Comparison of ENCODE assay signal across 12 cellular contexts in genomic region chr3:152365766-152366593, GRCh38.
DNase-seq lines count a peak whose midpoint lies in the region; ATAC-seq, FAIRE-seq and TF ChIP-seq lines count a peak whose summit lies in the region.
"Had no signal": no experiment of that assay in that cellular context is flagged by ENCODE, and none has a peak within 500 bp of the region (broad histone marks: within the 10 kb centered on the region; RNA-seq: fewer than 3 reads in every experiment).

No MANE protein-coding gene starts in this region.

- H3K36me3 ChIP-seq in A673 (ENCODE audit: insufficient read depth, low read length, poor library complexity, severe bottlenecking): no peaks in the 10 kb centered on the region
- H3K36me3 ChIP-seq in gastroesophageal sphincter: no peaks in the 10 kb centered on the region
- H3K36me3 ChIP-seq: SJCRH30 had no signal

- H3K27ac ChIP-seq in A673 (ENCODE audit: low read depth, low read length, poor library complexity, severe bottlenecking): no peak overlapping the region
- peak overlapping the region; percentile 32 to 51 (median 50) for H3K27ac ChIP-seq in gastroesophageal sphincter
- H3K27ac ChIP-seq: SJCRH30 had no signal

- TF ChIP-seq POLR2A in H54 (IDR thresholded peaks at IDR 0.05; ENCODE audit: low read depth, low read length) (no peak), gastroesophageal sphincter (IDR thresholded peaks at IDR 0.05) (no peak)

- H3K9me3 ChIP-seq in A673 (ENCODE audit: low read depth, low read length, poor library complexity, severe bottlenecking): no peaks in the 10 kb centered on the region
- H3K9me3 ChIP-seq in gastroesophageal sphincter: no peaks in the 10 kb centered on the region
- H3K9me3 ChIP-seq: SJCRH30 had no signal

- BruUV-seq in A673 (replicated peaks; lab: Mats Ljungman, UMichigan): no TSS peak

- CTCF ChIA-PET in A673 (lab: Charles Lee): no interaction called here

- ATAC-seq in SK-N-SH treated with all-trans-retinoic acid at 6 μM for 48 hours (peak; percentile 92), gastroesophageal sphincter (peak; percentile 74), GM18520 (IDR thresholded peaks at IDR 0.05; ENCODE audit: unreplicated experiment) (no peak), GM19351 (IDR thresholded peaks at IDR 0.05; ENCODE audit: unreplicated experiment) (no peak)

- no peaks in the 10 kb centered on the region for H3K4me1 ChIP-seq in A673 (ENCODE audit: insufficient read depth, low read length, poor library complexity, severe bottlenecking)
- peaks cover 18 to 81% (median 20%) of the 10 kb centered on the region in 3 donors for H3K4me1 ChIP-seq in gastroesophageal sphincter
- H3K4me1 ChIP-seq: SJCRH30 had no signal

- H3K4me3 ChIP-seq in A673 (ENCODE audit: low read depth, low read length, poor library complexity, severe bottlenecking) (no peak overlapping the region), gastroesophageal sphincter (no peak overlapping the region)
- H3K4me3 ChIP-seq: SJCRH30 had no signal

- peak; percentile 61 for DNase-seq in A673 (ENCODE audit: low spot score)
- DNase-seq in H54 (ENCODE audit: insufficient read length, low spot score): no peak
- no peak for DNase-seq in islet precursor cell
- DNase-seq in NCI-H146 (lab: John Stamatoyannopoulos, UW): no peak
- DNase-seq: activated CD4-positive, alpha-beta T cell treated with anti-CD3 and anti-CD28 coated beads for 48 hours; NCI-H2227 treated with DMSO at 0.1 percent for 48 hours; stimulated activated CD4-positive, alpha-beta T cell treated with anti-CD3 and anti-CD28 coated beads, Interleukin-2, amount 100 ng/mL, for 48 hours had no signal

- WGBS in gastroesophageal sphincter (ENCODE audit: low coverage in 1 of 2), 2 donors: 23 to 30% methylated on average over 4 of the region's 4 CpGs

- no peaks in the 10 kb centered on the region for H3K27me3 ChIP-seq in A673 (replicated peaks; ENCODE audit: insufficient read depth, low read depth, low read length, poor library complexity)
- H3K27me3 ChIP-seq in gastroesophageal sphincter: no peaks in the 10 kb centered on the region
- H3K27me3 ChIP-seq: SJCRH30 had no signal

- FAIRE-seq in H54 (lab: Jason Lieb, UNC): peak; percentile 89

- no peak for TF ChIP-seq EP300 in gastroesophageal sphincter (IDR thresholded peaks at IDR 0.05)

- TF ChIP-seq CTCF in A673 (conservative IDR thresholded peaks at IDR 0.05; ENCODE audit: low read depth, low read length): no peak
- TF ChIP-seq CTCF in gastroesophageal sphincter (IDR thresholded peaks at IDR 0.05): no peak

- intact Hi-C loops in A673 (cut with micrococcal nuclease; ENCODE audit: unreplicated experiment): no loop called here

- POLR2A ChIA-PET in A673 (lab: Charles Lee; ENCODE audit: low non-redundant PET): no interaction called here

TF ChIP-seq in SK-N-SH treated with all-trans-retinoic acid at 6 μM for 48 hours, 23 proteins besides CTCF, POLR2A, EP300 and RAD21:
- TF ChIP-seq PATZ1 (CRISPR knock-in tag; IDR thresholded peaks at IDR 0.05; ENCODE audit: borderline replicate concordance): peak; percentile 72; the same call in 1 of the 2 replicates
- TF ChIP-seq ESRRG (CRISPR knock-in tag; IDR thresholded peaks at IDR 0.05): no peak
- TF ChIP-seq ZC3H10 (CRISPR knock-in tag; IDR thresholded peaks at IDR 0.05): peak; percentile 80; the same call in 1 of the 2 replicates
- peak; percentile 89 for TF ChIP-seq ISL1 (CRISPR knock-in tag; IDR thresholded peaks at IDR 0.05)

Comparison
In these comparisons a context has a peak if more than half of its experiments do, and no peak if none do; other contexts are left out.
1. ATAC-seq: peak in SK-N-SH treated with all-trans-retinoic acid at 6 μM for 48 hours (single experiment) and gastroesophageal sphincter (single experiment); none in GM18520 (single experiment) and GM19351 (single experiment).